Comparison of ENCODE assay signal across 1 cellular context in genomic region chr19:18470153-18470552, GRCh38.
A peak's percentile ranks its signal among the peaks of the same experiment; 100 is the strongest.
TF ChIP-seq lines count a peak whose summit lies in the region.

No MANE protein-coding gene starts in this region.

TF ChIP-seq in K562, 482 proteins besides CTCF, POLR2A, EP300 and RAD21 (continued from another document):
- no peak for TF ChIP-seq NKRF (IDR thresholded peaks at IDR 0.05; ENCODE audit: borderline replicate concordance)
- no peak for TF ChIP-seq RFX5 (IDR thresholded peaks at IDR 0.05; ENCODE audit: low read depth, low read length)
- TF ChIP-seq NR2C2 (CRISPR knock-in tag; IDR thresholded peaks at IDR 0.05): peak; percentile 40; the same call in 1 of the 2 replicates
- peak; percentile 93 for TF ChIP-seq NR2C2 (tag; IDR thresholded peaks at IDR 0.05)
- TF ChIP-seq ZNF668 (CRISPR knock-in tag; IDR thresholded peaks at IDR 0.05): no peak
- TF ChIP-seq MIER1 (IDR thresholded peaks at IDR 0.05; ENCODE audit: low read depth): no peak
- TF ChIP-seq ZNF444 (CRISPR knock-in tag; IDR thresholded peaks at IDR 0.05): no peak
- TF ChIP-seq FOXA3 (CRISPR knock-in tag; conservative IDR thresholded peaks at IDR 0.05 in 1 of 2, IDR thresholded peaks at IDR 0.05 in 1 of 2): 0 out of 4 replicates have a peak, but pooled peaks of 1 of the 2 experiments have one; percentile 6
- no peak for TF ChIP-seq ZNF79 (CRISPR knock-in tag; IDR thresholded peaks at IDR 0.05; ENCODE audit: low read depth)
- no peak for TF ChIP-seq ETV5 (CRISPR knock-in tag; IDR thresholded peaks at IDR 0.05; ENCODE audit: low read depth)
- TF ChIP-seq ZNF407 (IDR thresholded peaks at IDR 0.05; ENCODE audit: low read depth): no peak
- TF ChIP-seq MNT (conservative IDR thresholded peaks at IDR 0.05): no peak
- TF ChIP-seq MAX (CRISPR knock-in tag; IDR thresholded peaks at IDR 0.05): peak; percentile 48; the same call in 1 of the 2 replicates
- no peak for TF ChIP-seq STAT5B (CRISPR knock-in tag; IDR thresholded peaks at IDR 0.05)
- TF ChIP-seq HNRNPLL (IDR thresholded peaks at IDR 0.05; ENCODE audit: low read depth, low read length, poor library complexity, severe bottlenecking): no peak
- no peak for TF ChIP-seq ATF2 (CRISPR knock-in tag; IDR thresholded peaks at IDR 0.05)
- no peak for TF ChIP-seq RFX7 (CRISPR knock-in tag; IDR thresholded peaks at IDR 0.05)
- TF ChIP-seq HCFC1 (IDR thresholded peaks at IDR 0.05; ENCODE audit: low read depth, low read length): no peak
- no peak for TF ChIP-seq PKNOX1 (IDR thresholded peaks at IDR 0.05)
- peak; percentile 61; the same call in 1 of the 2 replicates for TF ChIP-seq CC2D1A (IDR thresholded peaks at IDR 0.05)
- TF ChIP-seq VEZF1 (CRISPR knock-in tag; IDR thresholded peaks at IDR 0.05): peak; percentile 46
- TF ChIP-seq MXI1 (IDR thresholded peaks at IDR 0.05; ENCODE audit: low read depth, low read length): no peak
- TF ChIP-seq PTRF (tag; IDR thresholded peaks at IDR 0.05): no peak
- peak; percentile 49; the same call in 1 of the 2 replicates for TF ChIP-seq SMC3 (conservative IDR thresholded peaks at IDR 0.05; ENCODE audit: insufficient read depth, low read depth, low read length)
